In the genomic region with DNA sequence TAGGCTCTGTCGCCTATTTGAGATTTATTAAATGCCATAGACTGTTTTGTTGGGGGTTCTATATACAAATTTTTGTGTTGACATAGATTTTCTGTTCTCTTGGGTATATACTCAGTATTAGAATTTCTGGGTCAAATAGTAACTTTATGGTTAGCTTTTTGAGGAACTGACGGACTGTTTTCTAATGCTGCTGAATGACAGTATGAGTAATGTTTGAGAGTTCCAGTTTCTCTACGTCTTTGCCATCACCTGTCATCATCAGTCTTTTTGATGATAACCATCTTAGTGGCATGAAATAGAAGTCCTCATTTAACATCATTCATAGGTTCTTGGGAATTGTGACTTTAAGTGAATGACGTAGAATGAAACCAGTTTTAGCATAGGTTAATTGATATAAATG, we compare ENCODE assay signal across 24 cellular contexts.
A peak's percentile ranks its signal among the peaks of the same experiment; 100 is the strongest.
DNase-seq lines count a peak whose midpoint lies in the region; ATAC-seq lines count a peak whose summit lies in the region.
"Had no signal": no experiment of that assay in that cellular context is flagged by ENCODE, and none has a peak within 500 bp of the region (broad histone marks: within the 10 kb centered on the region; RNA-seq: fewer than 3 reads in every experiment).

No MANE protein-coding gene starts in this region.

- no peaks in the 10 kb centered on the region for H3K4me1 Mint-ChIP-seq in stimulated activated effector memory CD8-positive, alpha-beta T cell treated with anti-CD3 and anti-CD28 coated beads, Interleukin-12 subunit alpha, Interleukin-12 subunit beta, amount 100 ng/mL, for 72 hours
- H3K4me1 Mint-ChIP-seq: activated naive CD8-positive, alpha-beta T cell treated with anti-CD3 and anti-CD28 coated beads, Interleukin-2, amount 10 ng/mL, durations not matched to agents 7 days and 5 days; brain; memory B cell; naive B cell had no signal

- H3K27ac Mint-ChIP-seq in stimulated activated effector memory CD8-positive, alpha-beta T cell treated with anti-CD3 and anti-CD28 coated beads, Interleukin-12 subunit alpha, Interleukin-12 subunit beta, amount 100 ng/mL, for 72 hours, result no peak overlapping the region
- H3K27ac Mint-ChIP-seq: activated CD8-positive, alpha-beta T cell treated with anti-CD3 and anti-CD28 coated beads, Interleukin-2, amount 10 ng/mL, durations not matched to agents 7 days and 5 days; activated naive CD8-positive, alpha-beta T cell treated with anti-CD3 and anti-CD28 coated beads, Interleukin-2, amount 10 ng/mL, durations not matched to agents 7 days and 5 days; brain; H9; memory B cell had no signal

- no peak for DNase-seq in stimulated activated effector memory CD8-positive, alpha-beta T cell treated with anti-CD3 and anti-CD28 coated beads, Interleukin-12 subunit alpha, Interleukin-12 subunit beta, amount 100 ng/mL, for 72 hours (ENCODE audit: low spot score in 2 of 2)
- DNase-seq in NCI-H2227 (lab: John Stamatoyannopoulos, UW; ENCODE audit: unreplicated experiment), result no peak
- DNase-seq in central memory CD4-positive, alpha-beta T cell, result no peak
- DNase-seq: activated CD8-positive, alpha-beta T cell treated with anti-CD3 and anti-CD28 coated beads, Interleukin-2, amount 10 ng/mL, durations not matched to agents 7 days and 5 days; activated naive CD8-positive, alpha-beta T cell treated with anti-CD3 and anti-CD28 coated beads, Interleukin-2, amount 10 ng/mL, durations not matched to agents 7 days and 5 days; cortex of kidney; H9; hypothalamus; Kasumi-1; naive B cell; NCI-H1105 treated with DMSO at 0.1 percent for 48 hours; NCI-H526 treated with DMSO at 0.1 percent for 48 hours; OCI-M1; pancreas; SHP77 treated with DMSO at 0.1 percent for 48 hours; sigmoid colon; stimulated activated CD4-positive, alpha-beta T cell treated with anti-CD3 and anti-CD28 coated beads, Interleukin-1b, Interleukin-23, amount 100 ng/mL, for 48 hours; WERI-Rb-1 had no signal

- H3K9me3 Mint-ChIP-seq in stimulated activated effector memory CD8-positive, alpha-beta T cell treated with anti-CD3 and anti-CD28 coated beads, Interleukin-12 subunit alpha, Interleukin-12 subunit beta, amount 100 ng/mL, for 72 hours, result no peaks in the 10 kb centered on the region
- H3K9me3 Mint-ChIP-seq: activated naive CD8-positive, alpha-beta T cell treated with anti-CD3 and anti-CD28 coated beads, Interleukin-2, amount 10 ng/mL, durations not matched to agents 7 days and 5 days; memory B cell; naive B cell had no signal

- no peak overlapping the region for H3K4me3 Mint-ChIP-seq in stimulated activated effector memory CD8-positive, alpha-beta T cell treated with anti-CD3 and anti-CD28 coated beads, Interleukin-12 subunit alpha, Interleukin-12 subunit beta, amount 100 ng/mL, for 72 hours
- H3K4me3 Mint-ChIP-seq: activated CD8-positive, alpha-beta T cell treated with anti-CD3 and anti-CD28 coated beads, Interleukin-2, amount 10 ng/mL, durations not matched to agents 7 days and 5 days; activated naive CD8-positive, alpha-beta T cell treated with anti-CD3 and anti-CD28 coated beads, Interleukin-2, amount 10 ng/mL, durations not matched to agents 7 days and 5 days; brain; H9; memory B cell; naive B cell had no signal

- ATAC-seq in GM18520 (IDR thresholded peaks at IDR 0.05; ENCODE audit: unreplicated experiment) (peak; percentile 81), GM21423 (IDR thresholded peaks at IDR 0.05; ENCODE audit: unreplicated experiment) (peak; percentile 64), HG02981 (IDR thresholded peaks at IDR 0.05; ENCODE audit: unreplicated experiment) (peak; percentile 86), HG03108 (IDR thresholded peaks at IDR 0.05; ENCODE audit: unreplicated experiment) (no peak)
- ATAC-seq in stimulated activated effector memory CD8-positive, alpha-beta T cell treated with anti-CD3 and anti-CD28 coated beads, Interleukin-12 subunit alpha, Interleukin-12 subunit beta, amount 100 ng/mL, for 72 hours, result peak; percentile 36
- ATAC-seq: activated CD8-positive, alpha-beta T cell treated with anti-CD3 and anti-CD28 coated beads, Interleukin-2, amount 10 ng/mL, durations not matched to agents 7 days and 5 days; pancreas had no signal

- H3K36me3 Mint-ChIP-seq in stimulated activated effector memory CD8-positive, alpha-beta T cell treated with anti-CD3 and anti-CD28 coated beads, Interleukin-12 subunit alpha, Interleukin-12 subunit beta, amount 100 ng/mL, for 72 hours, result no peaks in the 10 kb centered on the region
- H3K36me3 Mint-ChIP-seq: naive B cell had no signal
